ENCODE assay signal across 8 cellular contexts in the genomic region with DNA sequence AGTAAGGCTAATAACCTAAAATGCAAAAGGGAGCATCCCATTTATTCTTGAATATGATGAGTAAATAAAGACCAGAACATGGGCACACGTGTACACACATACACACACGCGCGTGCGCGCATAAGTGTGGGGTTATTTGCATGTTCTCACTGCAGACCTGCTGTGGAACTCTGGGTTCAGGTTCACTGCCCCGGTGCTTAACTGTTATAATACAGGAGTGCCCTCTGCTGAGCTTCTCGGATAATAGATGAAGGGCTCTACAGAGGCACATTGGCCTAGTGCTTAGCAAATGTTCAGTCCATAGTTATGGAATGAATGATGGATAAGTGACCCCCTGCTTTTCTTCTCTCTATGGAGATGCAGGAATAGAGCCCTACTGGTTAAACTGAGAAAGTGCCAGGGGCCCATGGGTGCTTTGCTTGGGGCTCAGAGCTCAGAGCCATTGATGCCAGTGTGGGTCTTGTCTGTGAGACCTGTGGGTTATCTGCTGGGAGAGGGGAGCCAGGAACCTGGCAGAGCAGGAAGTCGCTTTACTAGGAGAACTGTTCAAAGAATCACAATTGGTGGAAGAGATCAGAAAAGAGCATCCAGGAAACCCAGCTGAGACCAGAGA. TPM values are rescaled to one million over a fixed set of nuclear protein-coding genes. Genes with fewer than 3 reads are reported as not detected.
A peak's percentile ranks its signal among the peaks of the same experiment; 100 is the strongest.
DNase-seq lines count a peak whose midpoint lies in the region; ATAC-seq and TF ChIP-seq lines count a peak whose summit lies in the region.

No MANE protein-coding gene starts in this region.

- H3K9me3 ChIP-seq in lung (ENCODE audit: control insufficient read depth in 2 of 2, insufficient read depth in 1 of 2, low read length in 1 of 2), result no peaks in the 10 kb centered on the region

- ATAC-seq in HG02642 (IDR thresholded peaks at IDR 0.05; ENCODE audit: poor library complexity, unreplicated experiment) (peak; percentile 37), lung (ENCODE audit: insufficient read depth, low FRiP score) (no peak)
- peak; percentile 57 to 69 for ATAC-seq in activated CD4-positive, CD25-positive, alpha-beta regulatory T cell treated with anti-CD3 and anti-CD28 coated beads, Interleukin-2, amount 50 U/mL, for 24 hours
- peak; percentile 69 for ATAC-seq in stimulated activated naive CD8-positive, alpha-beta T cell treated with anti-CD3 and anti-CD28 coated beads, Interleukin-15, amount 100 ng/mL, for 72 hours

- WGBS in lung, 2 donors, result 32 to 37% methylated on average over 9 of the region's 9 CpGs

- H3K27me3 Mint-ChIP-seq in stimulated activated naive CD8-positive, alpha-beta T cell treated with anti-CD3 and anti-CD28 coated beads, Interleukin-15, amount 100 ng/mL, for 72 hours, result no peaks in the 10 kb centered on the region

- peaks cover 33% of the 10 kb centered on the region for H3K4me1 Mint-ChIP-seq in stimulated activated naive CD8-positive, alpha-beta T cell treated with anti-CD3 and anti-CD28 coated beads, Interleukin-15, amount 100 ng/mL, for 72 hours

- peaks cover 0 to 10% of the 10 kb centered on the region in 2 donors for H3K4me1 ChIP-seq in lung (ENCODE audit: control insufficient read depth in 2 of 2, insufficient read depth in 2 of 2, low read length in 2 of 2)

- no peaks in the 10 kb centered on the region for H3K36me3 ChIP-seq in lung (ENCODE audit: control insufficient read depth in 2 of 2, insufficient read depth in 2 of 2, low read length in 2 of 2)

- no peaks in the 10 kb centered on the region for H3K9me3 Mint-ChIP-seq in stimulated activated naive CD8-positive, alpha-beta T cell treated with anti-CD3 and anti-CD28 coated beads, Interleukin-15, amount 100 ng/mL, for 72 hours

- H3K27me3 ChIP-seq in lung (ENCODE audit: control insufficient read depth, insufficient read depth), result no peaks in the 10 kb centered on the region

- TF ChIP-seq CTCF in choroid plexus epithelial cell (conservative IDR thresholded peaks at IDR 0.05; ENCODE audit: low read depth, low read length) (peak; percentile 78), lung (IDR thresholded peaks at IDR 0.05; ENCODE audit: control extremely low read depth, extremely low read depth) (peak; percentile 62)

- no peak overlapping the region for H3K27ac ChIP-seq in lung (ENCODE audit: low read depth in 1 of 2, low read length in 1 of 2)

- DNase-seq in NCI-H2107 treated with DMSO at 0.1 percent for 48 hours (lab: John Stamatoyannopoulos, UW; ENCODE audit: unreplicated experiment), result peak; percentile 67
- no peak for DNase-seq in NCI-H2107 (lab: John Stamatoyannopoulos, UW)
- DNase-seq in NCI-H1930 (lab: John Stamatoyannopoulos, UW), result peak; percentile 29 to 41
- peak; percentile 81 for DNase-seq in choroid plexus epithelial cell (ENCODE audit: low read depth)
- peak; percentile 54 for DNase-seq in lung (ENCODE audit: low spot score)
- peak; percentile 61 to 72 for DNase-seq in stimulated activated naive CD8-positive, alpha-beta T cell treated with anti-CD3 and anti-CD28 coated beads, Interleukin-15, amount 100 ng/mL, for 72 hours

- no peak overlapping the region for H3K4me3 Mint-ChIP-seq in stimulated activated naive CD8-positive, alpha-beta T cell treated with anti-CD3 and anti-CD28 coated beads, Interleukin-15, amount 100 ng/mL, for 72 hours

- H3K4me3 ChIP-seq in choroid plexus epithelial cell (ENCODE audit: low read depth, low read length) (no peak overlapping the region), lung (no peak overlapping the region)

- H3K27ac Mint-ChIP-seq in stimulated activated naive CD8-positive, alpha-beta T cell treated with anti-CD3 and anti-CD28 coated beads, Interleukin-15, amount 100 ng/mL, for 72 hours, result no peak overlapping the region

RNA-seq across cellular contexts. Expression of gene ARL4C, which starts 3.6 kb away (rescaled TPM):
- total RNA-seq in lung, result 10 to 100 TPM; 13.7 to 16.2 TPM
- 1 to 10 TPM; 6.1 to 8.0 TPM for polyA plus RNA-seq in lung
